1 cellular context compared by ENCODE assay signal in genomic region chr2:83972123-83972522, GRCh38.
TF ChIP-seq lines count a peak whose summit lies in the region.

No MANE protein-coding gene starts in this region.

TF ChIP-seq in GM23338, 12 proteins besides CTCF, POLR2A, EP300 and RAD21 (continued from another document):
- TF ChIP-seq, protein P1, sequence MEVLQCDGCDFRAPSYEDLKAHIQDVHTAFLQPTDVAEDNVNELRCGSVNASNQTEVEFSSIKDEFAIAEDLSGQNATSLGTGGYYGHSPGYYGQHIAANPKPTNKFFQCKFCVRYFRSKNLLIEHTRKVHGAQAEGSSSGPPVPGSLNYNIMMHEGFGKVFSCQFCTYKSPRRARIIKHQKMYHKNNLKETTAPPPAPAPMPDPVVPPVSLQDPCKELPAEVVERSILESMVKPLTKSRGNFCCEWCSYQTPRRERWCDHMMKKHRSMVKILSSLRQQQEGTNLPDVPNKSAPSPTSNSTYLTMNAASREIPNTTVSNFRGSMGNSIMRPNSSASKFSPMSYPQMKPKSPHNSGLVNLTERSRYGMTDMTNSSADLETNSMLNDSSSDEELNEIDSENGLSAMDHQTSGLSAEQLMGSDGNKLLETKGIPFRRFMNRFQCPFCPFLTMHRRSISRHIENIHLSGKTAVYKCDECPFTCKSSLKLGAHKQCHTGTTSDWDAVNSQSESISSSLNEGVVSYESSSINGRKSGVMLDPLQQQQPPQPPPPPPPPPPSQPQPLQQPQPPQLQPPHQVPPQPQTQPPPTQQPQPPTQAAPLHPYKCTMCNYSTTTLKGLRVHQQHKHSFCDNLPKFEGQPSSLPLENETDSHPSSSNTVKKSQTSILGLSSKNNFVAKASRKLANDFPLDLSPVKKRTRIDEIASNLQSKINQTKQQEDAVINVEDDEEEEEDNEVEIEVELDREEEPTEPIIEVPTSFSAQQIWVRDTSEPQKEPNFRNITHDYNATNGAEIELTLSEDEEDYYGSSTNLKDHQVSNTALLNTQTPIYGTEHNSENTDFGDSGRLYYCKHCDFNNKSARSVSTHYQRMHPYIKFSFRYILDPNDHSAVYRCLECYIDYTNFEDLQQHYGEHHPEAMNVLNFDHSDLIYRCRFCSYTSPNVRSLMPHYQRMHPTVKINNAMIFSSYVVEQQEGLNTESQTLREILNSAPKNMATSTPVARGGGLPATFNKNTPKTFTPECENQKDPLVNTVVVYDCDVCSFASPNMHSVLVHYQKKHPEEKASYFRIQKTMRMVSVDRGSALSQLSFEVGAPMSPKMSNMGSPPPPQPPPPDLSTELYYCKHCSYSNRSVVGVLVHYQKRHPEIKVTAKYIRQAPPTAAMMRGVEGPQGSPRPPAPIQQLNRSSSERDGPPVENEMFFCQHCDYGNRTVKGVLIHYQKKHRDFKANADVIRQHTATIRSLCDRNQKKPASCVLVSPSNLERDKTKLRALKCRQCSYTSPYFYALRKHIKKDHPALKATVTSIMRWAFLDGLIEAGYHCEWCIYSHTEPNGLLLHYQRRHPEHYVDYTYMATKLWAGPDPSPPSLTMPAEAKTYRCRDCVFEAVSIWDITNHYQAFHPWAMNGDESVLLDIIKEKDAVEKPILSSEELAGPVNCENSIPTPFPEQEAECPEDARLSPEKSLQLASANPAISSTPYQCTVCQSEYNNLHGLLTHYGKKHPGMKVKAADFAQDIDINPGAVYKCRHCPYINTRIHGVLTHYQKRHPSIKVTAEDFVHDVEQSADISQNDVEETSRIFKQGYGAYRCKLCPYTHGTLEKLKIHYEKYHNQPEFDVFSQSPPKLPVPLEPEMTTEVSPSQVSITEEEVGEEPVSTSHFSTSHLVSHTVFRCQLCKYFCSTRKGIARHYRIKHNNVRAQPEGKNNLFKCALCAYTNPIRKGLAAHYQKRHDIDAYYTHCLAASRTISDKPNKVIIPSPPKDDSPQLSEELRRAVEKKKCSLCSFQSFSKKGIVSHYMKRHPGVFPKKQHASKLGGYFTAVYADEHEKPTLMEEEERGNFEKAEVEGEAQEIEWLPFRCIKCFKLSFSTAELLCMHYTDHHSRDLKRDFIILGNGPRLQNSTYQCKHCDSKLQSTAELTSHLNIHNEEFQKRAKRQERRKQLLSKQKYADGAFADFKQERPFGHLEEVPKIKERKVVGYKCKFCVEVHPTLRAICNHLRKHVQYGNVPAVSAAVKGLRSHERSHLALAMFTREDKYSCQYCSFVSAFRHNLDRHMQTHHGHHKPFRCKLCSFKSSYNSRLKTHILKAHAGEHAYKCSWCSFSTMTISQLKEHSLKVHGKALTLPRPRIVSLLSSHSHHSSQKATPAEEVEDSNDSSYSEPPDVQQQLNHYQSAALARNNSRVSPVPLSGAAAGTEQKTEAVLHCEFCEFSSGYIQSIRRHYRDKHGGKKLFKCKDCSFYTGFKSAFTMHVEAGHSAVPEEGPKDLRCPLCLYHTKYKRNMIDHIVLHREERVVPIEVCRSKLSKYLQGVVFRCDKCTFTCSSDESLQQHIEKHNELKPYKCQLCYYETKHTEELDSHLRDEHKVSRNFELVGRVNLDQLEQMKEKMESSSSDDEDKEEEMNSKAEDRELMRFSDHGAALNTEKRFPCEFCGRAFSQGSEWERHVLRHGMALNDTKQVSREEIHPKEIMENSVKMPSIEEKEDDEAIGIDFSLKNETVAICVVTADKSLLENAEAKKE (CRISPR knock-in tag; IDR thresholded peaks at IDR 0.05) = no peak
